Comparison of ENCODE assay signal across 1 cellular context in the genomic region with DNA sequence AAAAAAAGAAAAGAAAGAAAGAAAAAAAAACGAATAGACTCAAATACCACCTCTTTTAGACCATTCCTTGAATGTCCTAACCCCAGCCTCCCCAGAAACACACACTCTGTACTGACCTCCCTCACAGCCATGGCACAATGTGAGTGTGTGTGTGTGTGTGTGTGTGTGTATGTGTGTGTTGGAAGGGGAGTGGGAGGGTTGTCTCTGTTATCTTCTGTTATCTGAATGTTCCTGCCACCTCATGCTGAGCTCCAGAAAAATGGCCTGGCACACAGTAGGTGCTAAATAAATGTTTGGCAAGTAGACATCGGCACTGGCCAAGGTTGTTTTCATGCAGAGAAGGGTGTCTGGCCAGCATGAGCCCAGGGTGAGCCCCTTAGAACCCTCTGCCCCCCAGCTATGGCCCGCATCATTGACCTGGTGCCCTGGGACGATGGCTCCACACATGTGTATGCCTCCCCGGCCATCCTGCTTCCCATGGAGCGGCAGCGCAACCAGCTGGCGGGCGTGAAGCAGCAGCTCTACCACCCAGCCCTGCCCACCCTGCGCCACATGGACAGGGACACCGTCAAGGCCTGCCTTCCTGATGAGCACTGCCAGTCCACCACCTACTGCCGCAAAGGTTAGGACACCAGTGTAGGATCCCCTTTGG.
TF ChIP-seq lines count a peak whose summit lies in the region.

No MANE protein-coding gene starts in this region.

TF ChIP-seq in K562, 482 proteins besides CTCF, POLR2A, EP300 and RAD21 (continued from another document and continues in another):
- TF ChIP-seq JUND (IDR thresholded peaks at IDR 0.05; ENCODE audit: borderline replicate concordance, low read depth, low read length) (peak; percentile 65), JUND (tag; IDR thresholded peaks at IDR 0.05; ENCODE audit: borderline replicate concordance, low read depth, low read length) (no peak; the same call in 2 of the 3 replicates), ZNF431 (CRISPR knock-in tag; IDR thresholded peaks at IDR 0.05) (no peak), ZNF778 (CRISPR knock-in tag; IDR thresholded peaks at IDR 0.05) (no peak), LARP7 (IDR thresholded peaks at IDR 0.05) (no peak), ZNF766 (CRISPR knock-in tag; conservative IDR thresholded peaks at IDR 0.05) (no peak), MTA2 (IDR thresholded peaks at IDR 0.05; ENCODE audit: low read depth) (0 out of 2 replicates have a peak, but pooled peaks have one; percentile 6), WHSC1 (IDR thresholded peaks at IDR 0.05; ENCODE audit: low read length) (no peak), ZNF133 (CRISPR knock-in tag; IDR thresholded peaks at IDR 0.05) (no peak), MEIS2 (IDR thresholded peaks at IDR 0.05; ENCODE audit: partially characterized antibody) (peak; percentile 25), FOXA1 (IDR thresholded peaks at IDR 0.05; ENCODE audit: borderline replicate concordance) (no peak), ZNF444 (CRISPR knock-in tag; IDR thresholded peaks at IDR 0.05) (no peak), KAT2B (IDR thresholded peaks at IDR 0.05; ENCODE audit: low read depth, low read length) (no peak), HLTF (IDR thresholded peaks at IDR 0.05) (no peak), ZNF282 (CRISPR knock-in tag; IDR thresholded peaks at IDR 0.05) (no peak), ZBTB9 (CRISPR knock-in tag; IDR thresholded peaks at IDR 0.05) (no peak), ZNF668 (CRISPR knock-in tag; IDR thresholded peaks at IDR 0.05) (no peak), RBM39 (optimal IDR thresholded peaks at IDR 0.05; ENCODE audit: low read depth, low read length) (no peak), SETDB1 (IDR thresholded peaks at IDR 0.05; ENCODE audit: low read length) (no peak), RUNX1 (IDR thresholded peaks at IDR 0.05; ENCODE audit: low read depth) (no peak), NFIC (IDR thresholded peaks at IDR 0.05) (peak; percentile 30; the same call in 1 of the 2 replicates), CHD4 (IDR thresholded peaks at IDR 0.05; ENCODE audit: insufficient read depth, insufficient replicate concordance, low read depth, low read length, poor library complexity, severe bottlenecking) (no peak), TEAD1 (CRISPR knock-in tag; IDR thresholded peaks at IDR 0.05) (no peak), ZNF324 (CRISPR knock-in tag; IDR thresholded peaks at IDR 0.05) (no peak), REST (CRISPR knock-in tag; IDR thresholded peaks at IDR 0.05; ENCODE audit: low read depth) (no peak), ZNF121 (CRISPR knock-in tag; conservative IDR thresholded peaks at IDR 0.05) (no peak), ZNF79 (CRISPR knock-in tag; IDR thresholded peaks at IDR 0.05; ENCODE audit: low read depth) (no peak), ZBTB8A (IDR thresholded peaks at IDR 0.05; ENCODE audit: partially characterized antibody) (no peak), MTF1 (CRISPR knock-in tag; IDR thresholded peaks at IDR 0.05; ENCODE audit: borderline replicate concordance) (no peak), MAX (CRISPR knock-in tag; IDR thresholded peaks at IDR 0.05) (0 out of 2 replicates have a peak, but pooled peaks have one; percentile 32), ZNF589 (CRISPR knock-in tag; IDR thresholded peaks at IDR 0.05; ENCODE audit: low read depth) (no peak), TEAD2 (tag; IDR thresholded peaks at IDR 0.05) (no peak), HDAC1 (IDR thresholded peaks at IDR 0.05) (peak in 1 of 2 experiments; percentile 52; a peak in 1 of 4 replicates), ZNF239 (CRISPR knock-in tag; IDR thresholded peaks at IDR 0.05) (no peak), KLF13 (tag; IDR thresholded peaks at IDR 0.05; ENCODE audit: borderline replicate concordance, low read depth) (no peak), PCBP1 (IDR thresholded peaks at IDR 0.05; ENCODE audit: low read depth, low read length, poor library complexity, severe bottlenecking) (no peak), GABPA (tag; conservative IDR thresholded peaks at IDR 0.05; ENCODE audit: low read depth) (no peak), SMAD1 (IDR thresholded peaks at IDR 0.05; ENCODE audit: low read depth, low read length, partially characterized antibody) (no peak), DIDO1 (tag; IDR thresholded peaks at IDR 0.05; ENCODE audit: low read depth) (no peak), RBM34 (IDR thresholded peaks at IDR 0.05; ENCODE audit: borderline replicate concordance, insufficient read depth, low read length) (no peak), RBFOX2 (IDR thresholded peaks at IDR 0.05; ENCODE audit: low read depth, low read length) (no peak), FOXJ3 (CRISPR knock-in tag; IDR thresholded peaks at IDR 0.05) (no peak)
- TF ChIP-seq, protein P1, sequence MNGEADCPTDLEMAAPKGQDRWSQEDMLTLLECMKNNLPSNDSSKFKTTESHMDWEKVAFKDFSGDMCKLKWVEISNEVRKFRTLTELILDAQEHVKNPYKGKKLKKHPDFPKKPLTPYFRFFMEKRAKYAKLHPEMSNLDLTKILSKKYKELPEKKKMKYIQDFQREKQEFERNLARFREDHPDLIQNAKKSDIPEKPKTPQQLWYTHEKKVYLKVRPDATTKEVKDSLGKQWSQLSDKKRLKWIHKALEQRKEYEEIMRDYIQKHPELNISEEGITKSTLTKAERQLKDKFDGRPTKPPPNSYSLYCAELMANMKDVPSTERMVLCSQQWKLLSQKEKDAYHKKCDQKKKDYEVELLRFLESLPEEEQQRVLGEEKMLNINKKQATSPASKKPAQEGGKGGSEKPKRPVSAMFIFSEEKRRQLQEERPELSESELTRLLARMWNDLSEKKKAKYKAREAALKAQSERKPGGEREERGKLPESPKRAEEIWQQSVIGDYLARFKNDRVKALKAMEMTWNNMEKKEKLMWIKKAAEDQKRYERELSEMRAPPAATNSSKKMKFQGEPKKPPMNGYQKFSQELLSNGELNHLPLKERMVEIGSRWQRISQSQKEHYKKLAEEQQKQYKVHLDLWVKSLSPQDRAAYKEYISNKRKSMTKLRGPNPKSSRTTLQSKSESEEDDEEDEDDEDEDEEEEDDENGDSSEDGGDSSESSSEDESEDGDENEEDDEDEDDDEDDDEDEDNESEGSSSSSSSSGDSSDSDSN (IDR thresholded peaks at IDR 0.05; ENCODE audit: borderline replicate concordance in 1 of 2, low read depth in 2 of 2, low read length in 2 of 2): no peak
- TF ChIP-seq, protein P2, sequence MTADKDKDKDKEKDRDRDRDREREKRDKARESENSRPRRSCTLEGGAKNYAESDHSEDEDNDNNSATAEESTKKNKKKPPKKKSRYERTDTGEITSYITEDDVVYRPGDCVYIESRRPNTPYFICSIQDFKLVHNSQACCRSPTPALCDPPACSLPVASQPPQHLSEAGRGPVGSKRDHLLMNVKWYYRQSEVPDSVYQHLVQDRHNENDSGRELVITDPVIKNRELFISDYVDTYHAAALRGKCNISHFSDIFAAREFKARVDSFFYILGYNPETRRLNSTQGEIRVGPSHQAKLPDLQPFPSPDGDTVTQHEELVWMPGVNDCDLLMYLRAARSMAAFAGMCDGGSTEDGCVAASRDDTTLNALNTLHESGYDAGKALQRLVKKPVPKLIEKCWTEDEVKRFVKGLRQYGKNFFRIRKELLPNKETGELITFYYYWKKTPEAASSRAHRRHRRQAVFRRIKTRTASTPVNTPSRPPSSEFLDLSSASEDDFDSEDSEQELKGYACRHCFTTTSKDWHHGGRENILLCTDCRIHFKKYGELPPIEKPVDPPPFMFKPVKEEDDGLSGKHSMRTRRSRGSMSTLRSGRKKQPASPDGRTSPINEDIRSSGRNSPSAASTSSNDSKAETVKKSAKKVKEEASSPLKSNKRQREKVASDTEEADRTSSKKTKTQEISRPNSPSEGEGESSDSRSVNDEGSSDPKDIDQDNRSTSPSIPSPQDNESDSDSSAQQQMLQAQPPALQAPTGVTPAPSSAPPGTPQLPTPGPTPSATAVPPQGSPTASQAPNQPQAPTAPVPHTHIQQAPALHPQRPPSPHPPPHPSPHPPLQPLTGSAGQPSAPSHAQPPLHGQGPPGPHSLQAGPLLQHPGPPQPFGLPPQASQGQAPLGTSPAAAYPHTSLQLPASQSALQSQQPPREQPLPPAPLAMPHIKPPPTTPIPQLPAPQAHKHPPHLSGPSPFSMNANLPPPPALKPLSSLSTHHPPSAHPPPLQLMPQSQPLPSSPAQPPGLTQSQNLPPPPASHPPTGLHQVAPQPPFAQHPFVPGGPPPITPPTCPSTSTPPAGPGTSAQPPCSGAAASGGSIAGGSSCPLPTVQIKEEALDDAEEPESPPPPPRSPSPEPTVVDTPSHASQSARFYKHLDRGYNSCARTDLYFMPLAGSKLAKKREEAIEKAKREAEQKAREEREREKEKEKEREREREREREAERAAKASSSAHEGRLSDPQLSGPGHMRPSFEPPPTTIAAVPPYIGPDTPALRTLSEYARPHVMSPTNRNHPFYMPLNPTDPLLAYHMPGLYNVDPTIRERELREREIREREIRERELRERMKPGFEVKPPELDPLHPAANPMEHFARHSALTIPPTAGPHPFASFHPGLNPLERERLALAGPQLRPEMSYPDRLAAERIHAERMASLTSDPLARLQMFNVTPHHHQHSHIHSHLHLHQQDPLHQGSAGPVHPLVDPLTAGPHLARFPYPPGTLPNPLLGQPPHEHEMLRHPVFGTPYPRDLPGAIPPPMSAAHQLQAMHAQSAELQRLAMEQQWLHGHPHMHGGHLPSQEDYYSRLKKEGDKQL (CRISPR knock-in tag; IDR thresholded peaks at IDR 0.05; ENCODE audit: borderline replicate concordance): no peak
- TF ChIP-seq, protein P3, sequence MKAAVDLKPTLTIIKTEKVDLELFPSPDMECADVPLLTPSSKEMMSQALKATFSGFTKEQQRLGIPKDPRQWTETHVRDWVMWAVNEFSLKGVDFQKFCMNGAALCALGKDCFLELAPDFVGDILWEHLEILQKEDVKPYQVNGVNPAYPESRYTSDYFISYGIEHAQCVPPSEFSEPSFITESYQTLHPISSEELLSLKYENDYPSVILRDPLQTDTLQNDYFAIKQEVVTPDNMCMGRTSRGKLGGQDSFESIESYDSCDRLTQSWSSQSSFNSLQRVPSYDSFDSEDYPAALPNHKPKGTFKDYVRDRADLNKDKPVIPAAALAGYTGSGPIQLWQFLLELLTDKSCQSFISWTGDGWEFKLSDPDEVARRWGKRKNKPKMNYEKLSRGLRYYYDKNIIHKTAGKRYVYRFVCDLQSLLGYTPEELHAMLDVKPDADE (conservative IDR thresholded peaks at IDR 0.05; ENCODE audit: control insufficient read depth, low read depth, low read length): no peak
- TF ChIP-seq, protein P4, sequence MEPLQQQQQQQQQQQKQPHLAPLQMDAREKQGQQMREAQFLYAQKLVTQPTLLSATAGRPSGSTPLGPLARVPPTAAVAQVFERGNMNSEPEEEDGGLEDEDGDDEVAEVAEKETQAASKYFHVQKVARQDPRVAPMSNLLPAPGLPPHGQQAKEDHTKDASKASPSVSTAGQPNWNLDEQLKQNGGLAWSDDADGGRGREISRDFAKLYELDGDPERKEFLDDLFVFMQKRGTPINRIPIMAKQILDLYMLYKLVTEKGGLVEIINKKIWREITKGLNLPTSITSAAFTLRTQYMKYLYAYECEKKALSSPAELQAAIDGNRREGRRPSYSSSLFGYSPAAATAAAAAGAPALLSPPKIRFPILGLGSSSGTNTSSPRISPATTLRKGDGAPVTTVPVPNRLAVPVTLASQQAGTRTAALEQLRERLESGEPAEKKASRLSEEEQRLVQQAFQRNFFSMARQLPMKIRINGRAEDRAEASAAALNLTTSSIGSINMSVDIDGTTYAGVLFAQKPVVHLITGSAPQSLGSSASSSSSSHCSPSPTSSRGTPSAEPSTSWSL (CRISPR knock-in tag; IDR thresholded peaks at IDR 0.05; ENCODE audit: borderline replicate concordance): no peak
- TF ChIP-seq, protein P5, sequence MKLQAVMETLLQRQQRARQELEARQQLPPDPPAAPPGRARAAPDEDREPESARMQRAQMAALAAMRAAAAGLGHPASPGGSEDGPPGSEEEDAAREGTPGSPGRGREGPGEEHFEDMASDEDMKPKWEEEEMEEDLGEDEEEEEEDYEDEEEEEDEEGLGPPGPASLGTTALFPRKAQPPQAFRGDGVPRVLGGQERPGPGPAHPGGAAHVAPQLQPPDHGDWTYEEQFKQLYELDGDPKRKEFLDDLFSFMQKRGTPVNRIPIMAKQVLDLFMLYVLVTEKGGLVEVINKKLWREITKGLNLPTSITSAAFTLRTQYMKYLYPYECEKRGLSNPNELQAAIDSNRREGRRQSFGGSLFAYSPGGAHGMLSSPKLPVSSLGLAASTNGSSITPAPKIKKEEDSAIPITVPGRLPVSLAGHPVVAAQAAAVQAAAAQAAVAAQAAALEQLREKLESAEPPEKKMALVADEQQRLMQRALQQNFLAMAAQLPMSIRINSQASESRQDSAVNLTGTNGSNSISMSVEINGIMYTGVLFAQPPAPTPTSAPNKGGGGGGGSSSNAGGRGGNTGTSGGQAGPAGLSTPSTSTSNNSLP (IDR thresholded peaks at IDR 0.05; ENCODE audit: borderline replicate concordance, low read depth, low read length): 0 out of 2 replicates have a peak, but pooled peaks have one; percentile 14
